ENCODE assay signal across 12 cellular contexts in genomic region chr18:55400590-55401274, GRCh38.
A peak's percentile ranks its signal among the peaks of the same experiment; 100 is the strongest.
DNase-seq lines count a peak whose midpoint lies in the region; ATAC-seq, FAIRE-seq and TF ChIP-seq lines count a peak whose summit lies in the region.
"Had no signal": no experiment of that assay in that cellular context is flagged by ENCODE, and none has a peak within 500 bp of the region (broad histone marks: within the 10 kb centered on the region; RNA-seq: fewer than 3 reads in every experiment).

No MANE protein-coding gene starts in this region.

- H3K9me3 ChIP-seq in A673 (ENCODE audit: low read depth, low read length, poor library complexity, severe bottlenecking): no peaks in the 10 kb centered on the region
- no peaks in the 10 kb centered on the region for H3K9me3 ChIP-seq in gastroesophageal sphincter
- H3K9me3 ChIP-seq in psoas muscle: no peaks in the 10 kb centered on the region
- H3K9me3 ChIP-seq: BLaER1 had no signal

- no peak for FAIRE-seq in H54 (lab: Jason Lieb, UNC)
- FAIRE-seq: endometrium had no signal

- ATAC-seq in gastroesophageal sphincter (no peak), psoas muscle (peak in 2 of 4 donors; percentile 11 to 20)

- POLR2A ChIA-PET in A673 (lab: Charles Lee; ENCODE audit: low non-redundant PET): interaction anchor here (0.5 kb wide), 1 partner anchor 1214 kb away, joined by 5 read pairs; no protein-coding TSS in a partner anchor

- H3K4me3 ChIP-seq in A673 (ENCODE audit: low read depth, low read length, poor library complexity, severe bottlenecking): peak overlapping the region; percentile 47
- H3K4me3 ChIP-seq in WI38 (ENCODE audit: low read depth, low read length): peak overlapping the region; percentile 49
- H3K4me3 ChIP-seq in gastroesophageal sphincter: peak overlapping the region in 1 of 2 donors; percentile 35
- peak overlapping the region; percentile 64 for H3K4me3 ChIP-seq in psoas muscle
- H3K4me3 ChIP-seq: BLaER1 had no signal

- TF ChIP-seq EP300 in gastroesophageal sphincter (IDR thresholded peaks at IDR 0.05): no peak

- no peak for TF ChIP-seq POLR2A in gastroesophageal sphincter (IDR thresholded peaks at IDR 0.05)
- TF ChIP-seq POLR2A in H54 (IDR thresholded peaks at IDR 0.05; ENCODE audit: low read depth, low read length): no peak

- no peak for TF ChIP-seq CTCF in A673 (conservative IDR thresholded peaks at IDR 0.05; ENCODE audit: low read depth, low read length)
- no peak for TF ChIP-seq CTCF in WI38 (IDR thresholded peaks at IDR 0.05; ENCODE audit: low read depth, low read length)
- TF ChIP-seq CTCF in gastroesophageal sphincter (IDR thresholded peaks at IDR 0.05): no peak
- TF ChIP-seq CTCF in psoas muscle (IDR thresholded peaks at IDR 0.05): no peak

- H3K36me3 ChIP-seq in A673 (ENCODE audit: insufficient read depth, low read length, poor library complexity, severe bottlenecking): no peaks in the 10 kb centered on the region
- H3K36me3 ChIP-seq in gastroesophageal sphincter: no peaks in the 10 kb centered on the region
- no peaks in the 10 kb centered on the region for H3K36me3 ChIP-seq in psoas muscle (ENCODE audit: insufficient read depth in 1 of 2, low read depth in 1 of 2)

- WGBS in gastroesophageal sphincter (ENCODE audit: low coverage in 1 of 2), 2 donors: 53 to 77% methylated on average over 6 to 7 of the region's 7 CpGs
- WGBS in psoas muscle, 3 donors: 29 to 47% (median 43%) methylated on average over 7 of the region's 7 CpGs

- no TSS peak for BruUV-seq in A673 (replicated peaks; lab: Mats Ljungman, UMichigan)

- CTCF ChIA-PET in A673 (lab: Charles Lee): no interaction called here

- peak; percentile 63 for DNase-seq in A673 (ENCODE audit: low spot score)
- no peak for DNase-seq in psoas muscle
- DNase-seq in H54 (ENCODE audit: insufficient read length, low spot score): no peak
- no peak for DNase-seq in NCI-H446 treated with DMSO at 0.1 percent for 48 hours (lab: John Stamatoyannopoulos, UW)
- no peak for DNase-seq in NCI-H345 treated with DMSO at 0.1 percent for 48 hours (lab: John Stamatoyannopoulos, UW; ENCODE audit: unreplicated experiment)
- DNase-seq in UCSD-AML1 (lab: John Stamatoyannopoulos, UW; ENCODE audit: unreplicated experiment): no peak
- DNase-seq: activated T-cell treated with anti-CD3 and anti-CD28 coated beads, Interleukin-2, amount 50 U/mL, for 48 hours; T-helper 1 cell had no signal

- intact Hi-C loops in A673 (cut with micrococcal nuclease; ENCODE audit: unreplicated experiment): loop anchor here (5.0 to 10.0 kb wide), 3 partner anchors 48 to 1174 kb away; no protein-coding TSS in a partner anchor
- intact Hi-C loops in psoas muscle (cut with DNase I): loop anchor here (5.0 kb wide), 3 partner anchors 58 to 187 kb away; partner anchors contain the start of gene TCF4 (in 2 of the 2)

- H3K4me1 ChIP-seq in A673 (ENCODE audit: insufficient read depth, low read length, poor library complexity, severe bottlenecking) (peaks cover 68% of the 10 kb centered on the region), gastroesophageal sphincter (peaks cover 0 to 59% (median 0%) of the 10 kb centered on the region in 3 donors), psoas muscle (peaks cover 59% of the 10 kb centered on the region)
- H3K4me1 ChIP-seq: BLaER1 had no signal

- H3K27me3 ChIP-seq in A673 (replicated peaks; ENCODE audit: insufficient read depth, low read depth, low read length, poor library complexity) (no peaks in the 10 kb centered on the region), gastroesophageal sphincter (no peaks in the 10 kb centered on the region), psoas muscle (ENCODE audit: insufficient read depth in 3 of 3, low read length in 2 of 3) (no peaks in the 10 kb centered on the region)
- H3K27me3 ChIP-seq: BLaER1 had no signal

- H3K27ac ChIP-seq in A673 (ENCODE audit: low read depth, low read length, poor library complexity, severe bottlenecking) (peak overlapping the region; percentile 81), gastroesophageal sphincter (peak overlapping the region in 3 of 4 donors; percentile 66 to 72 (median 72)), psoas muscle (peak overlapping the region; percentile 79)
- H3K27ac ChIP-seq: BLaER1 had no signal
